ENCODE assay signal across 8 cellular contexts in the genomic region with DNA sequence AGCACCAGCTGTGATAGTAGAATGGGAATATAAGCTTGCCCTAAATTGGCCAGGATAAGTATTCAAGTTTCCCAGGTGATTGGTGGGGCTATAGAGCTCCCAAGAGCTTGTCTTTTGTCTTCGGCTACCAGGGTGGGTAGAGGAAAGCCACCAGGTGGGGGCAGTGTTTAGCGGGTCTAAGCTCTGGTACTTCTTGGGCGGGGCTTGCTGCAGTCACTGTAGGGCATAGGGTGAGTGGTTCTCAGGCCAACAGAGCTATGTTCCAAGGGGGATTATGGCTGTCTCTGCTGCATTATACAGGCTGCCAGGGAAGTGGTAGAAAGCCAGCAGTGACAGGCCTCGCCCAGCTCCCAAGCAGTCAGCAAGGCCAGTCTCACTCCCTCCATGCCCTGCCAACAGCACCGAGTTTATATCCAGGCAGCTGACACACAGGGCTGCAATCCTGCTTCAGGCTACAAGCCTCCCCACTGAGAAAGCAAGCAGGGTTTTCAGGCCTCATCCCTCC.
DNase-seq lines count a peak whose midpoint lies in the region; ATAC-seq, FAIRE-seq and TF ChIP-seq lines count a peak whose summit lies in the region.

No MANE protein-coding gene starts in this region.

- DNase-seq in A549 (ENCODE audit: low read depth in 1 of 2, low spot score in 1 of 2) (peak; percentile 33 to 83), GM13976 (ENCODE audit: low spot score) (peak; percentile 57), NT2/D1 (ENCODE audit: low read depth, low spot score) (peak; percentile 89), activated T-cell treated with anti-CD3 and anti-CD28 coated beads for 1 hour (ENCODE audit: low read depth) (peak; percentile 47), fibroblast of peridontal ligament (ENCODE audit: extremely low read depth) (peak; percentile 52), type B pancreatic cell (ENCODE audit: extremely low spot score, unreplicated experiment) (no peak)

- H3K27me3 ChIP-seq in NT2/D1 (ENCODE audit: insufficient read depth, insufficient read length) (no peaks in the 10 kb centered on the region), neutrophil (peaks cover 26% of the 10 kb centered on the region)

- no peaks in the 10 kb centered on the region for H3K36me3 Mint-ChIP-seq in type B pancreatic cell

- H3K27me3 Mint-ChIP-seq in type B pancreatic cell = peaks cover 19% of the 10 kb centered on the region

- H3K27ac Mint-ChIP-seq in type B pancreatic cell = no peak overlapping the region

- H3K9ac ChIP-seq in NT2/D1 (ENCODE audit: insufficient read length, low read depth) = no peak overlapping the region

- FAIRE-seq in A549 (lab: Jason Lieb, UNC) = no peak

- H3K27ac ChIP-seq in A549 (no peak overlapping the region), neutrophil (no peak overlapping the region)

- TF ChIP-seq CTCF in A549 (IDR thresholded peaks at IDR 0.05) = peak; percentile 53
- peak; percentile 54 for TF ChIP-seq CTCF in GM13976 (IDR thresholded peaks at IDR 0.05; ENCODE audit: borderline replicate concordance, control extremely low read depth, extremely low read depth, insufficient read depth, missing control alignments)
- TF ChIP-seq CTCF in neutrophil (IDR thresholded peaks at IDR 0.05) = peak; percentile 54
- peak; percentile 73 for TF ChIP-seq CTCF in type B pancreatic cell (conservative IDR thresholded peaks at IDR 0.05)

- ATAC-seq in A549 (peak; percentile 96 to 99), HG02973 (IDR thresholded peaks at IDR 0.05; ENCODE audit: unreplicated experiment) (peak; percentile 95)

- POLR2A ChIA-PET in A549 (lab: Yijun Ruan, JAX) = interaction anchor here (1.1 kb wide), 2 partner anchors 78 to 80 kb away, joined by 3 to 7 read pairs; no protein-coding TSS in a partner anchor

- no peak overlapping the region for H3K4me3 Mint-ChIP-seq in type B pancreatic cell

- no peak for TF ChIP-seq EP300 in A549 (IDR thresholded peaks at IDR 0.05)

- CTCF ChIA-PET in A549 (lab: Yijun Ruan, JAX) = interaction anchor here (0.6 to 7.3 kb wide), 27 partner anchors 8 to 136 kb away, joined by 3 to 91 read pairs (median 6); no protein-coding TSS in a partner anchor

- 14% methylated on average over 5 of the region's 5 CpGs for WGBS in A549 (ENCODE audit: missing lambda C conversion rate)

- in situ Hi-C loops in GM13976 (cut with MboI; ENCODE audit: low sequenced_read_pairs, unreplicated experiment) = loop anchor here (10.0 kb wide), 1 partner anchor 82 kb away; no protein-coding TSS in a partner anchor

- H3K4me1 ChIP-seq in A549 = 0 out of 3 replicates have a peak, but pooled peaks cover 2% of the 10 kb centered on the region
- H3K4me1 ChIP-seq in NT2/D1 (ENCODE audit: insufficient read depth, insufficient read length) = peaks cover 4% of the 10 kb centered on the region
- no peaks in the 10 kb centered on the region for H3K4me1 ChIP-seq in neutrophil (ENCODE audit: control insufficient read depth in 1 of 2, insufficient read depth in 1 of 2, low read depth in 1 of 2, low read length in 1 of 2)

- H3K4me2 ChIP-seq in A549 = no peak overlapping the region

- H3K36me3 ChIP-seq in NT2/D1 (ENCODE audit: insufficient read depth, insufficient read length, low read length) (no peaks in the 10 kb centered on the region), neutrophil (no peaks in the 10 kb centered on the region)

- peaks cover 6% of the 10 kb centered on the region for H3K4me1 Mint-ChIP-seq in type B pancreatic cell (ENCODE audit: unreplicated experiment)

- H3K4me3 ChIP-seq in A549 = no peak overlapping the region
- no peak overlapping the region for H3K4me3 ChIP-seq in NT2/D1 (ENCODE audit: insufficient read length, low read depth)
- H3K4me3 ChIP-seq in neutrophil (ENCODE audit: low read depth in 1 of 2, low read length in 1 of 2) = no peak overlapping the region

- TF ChIP-seq RAD21 in A549 (conservative IDR thresholded peaks at IDR 0.05 in 1 of 2, IDR thresholded peaks at IDR 0.05 in 1 of 2) = peak; percentile 64 to 79

- H3K9me3 Mint-ChIP-seq in type B pancreatic cell = no peaks in the 10 kb centered on the region

- no peak for TF ChIP-seq POLR2A in A549 (IDR thresholded peaks at IDR 0.05; ENCODE audit: low read length)

- no peaks in the 10 kb centered on the region for H3K9me3 ChIP-seq in A549
- peaks cover 9% of the 10 kb centered on the region; the same call in 1 of the 2 replicates for H3K9me3 ChIP-seq in NT2/D1 (ENCODE audit: insufficient read depth, low read length)
- H3K9me3 ChIP-seq in neutrophil = no peaks in the 10 kb centered on the region

TF ChIP-seq in A549, 52 proteins besides CTCF, POLR2A, EP300 and RAD21:
- TF ChIP-seq SMC3 (IDR thresholded peaks at IDR 0.05) = peak; percentile 62
- TF ChIP-seq, protein P1, sequence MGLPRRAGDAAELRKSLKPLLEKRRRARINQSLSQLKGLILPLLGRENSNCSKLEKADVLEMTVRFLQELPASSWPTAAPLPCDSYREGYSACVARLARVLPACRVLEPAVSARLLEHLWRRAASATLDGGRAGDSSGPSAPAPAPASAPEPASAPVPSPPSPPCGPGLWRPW (IDR thresholded peaks at IDR 0.05) = no peak
TF ChIP-seq in A549: peak in this region for 1.
